10 cellular contexts compared by ENCODE assay signal in the genomic region with DNA sequence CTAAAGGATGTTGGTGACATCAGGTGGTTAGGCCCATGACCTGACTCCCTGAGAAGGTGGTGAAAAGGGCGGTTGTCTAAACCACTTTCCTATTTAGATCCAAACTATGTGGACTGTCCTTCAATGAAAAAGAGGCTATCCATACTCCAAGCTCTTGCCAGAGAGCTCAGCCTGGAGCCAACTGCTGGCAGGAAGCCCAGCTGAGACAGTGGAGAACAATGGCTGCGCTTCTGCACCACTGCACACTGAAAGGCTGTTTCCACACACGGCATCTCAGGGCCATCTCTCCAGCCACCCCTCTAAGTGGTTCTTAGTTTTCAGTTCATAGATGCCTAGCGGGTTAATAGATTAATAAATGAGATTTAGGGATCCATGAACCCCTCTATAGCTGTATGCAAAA.
DNase-seq lines count a peak whose midpoint lies in the region; TF ChIP-seq lines count a peak whose summit lies in the region.
"Had no signal": no experiment of that assay in that cellular context is flagged by ENCODE, and none has a peak within 500 bp of the region (broad histone marks: within the 10 kb centered on the region; RNA-seq: fewer than 3 reads in every experiment).

No MANE protein-coding gene starts in this region.

- no peak overlapping the region for H3K4me2 ChIP-seq in hepatocyte

- H4K20me1 ChIP-seq in hepatocyte (ENCODE audit: insufficient read depth, poor library complexity, severe bottlenecking), result no peaks in the 10 kb centered on the region

- H3K36me3 ChIP-seq in hepatocyte (replicated peaks; ENCODE audit: insufficient read depth, low read depth), result no peaks in the 10 kb centered on the region

- H3K9me3 ChIP-seq in hepatocyte (ENCODE audit: low read depth), result no peaks in the 10 kb centered on the region

- DNase-seq in COLO829 (ENCODE audit: low spot score) (peak; percentile 79), NCI-H2107 (lab: John Stamatoyannopoulos, UW) (peak; percentile 67), lung microvascular endothelial cell (ENCODE audit: low read depth in 2 of 2) (peak; percentile 70 to 88), dedifferentiated amniotic fluid mesenchymal stem cell (ENCODE audit: extremely low spot score) (no peak), hepatocyte (ENCODE audit: low spot score) (no peak), DMS114 treated with DMSO at 0.1 percent for 48 hours (lab: John Stamatoyannopoulos, UW; ENCODE audit: unreplicated experiment) (no peak), CD1c-positive myeloid dendritic cell (ENCODE audit: extremely low spot score) (no peak)
- DNase-seq: activated naive CD8-positive, alpha-beta T cell treated with anti-CD3 and anti-CD28 coated beads, Interleukin-2, amount 10 ng/mL, durations not matched to agents 7 days and 5 days; CD4-positive, CD25-positive, alpha-beta regulatory T cell had no signal

- TF ChIP-seq CTCF in hepatocyte (IDR thresholded peaks at IDR 0.05; ENCODE audit: poor library complexity), result no peak

- peak overlapping the region; percentile 70 for H3K27ac ChIP-seq in cingulate gyrus (ENCODE audit: low read depth, low read length)
- no peak overlapping the region for H3K27ac ChIP-seq in hepatocyte

- no peaks in the 10 kb centered on the region for H3K9me2 ChIP-seq in hepatocyte (replicated peaks; ENCODE audit: insufficient read depth)

- H3K27me3 ChIP-seq in hepatocyte, result no peaks in the 10 kb centered on the region

- H3K4me1 ChIP-seq in hepatocyte (ENCODE audit: insufficient read depth), result peaks cover 15% of the 10 kb centered on the region

- no peak overlapping the region for H3K4me3 ChIP-seq in hepatocyte

- no peak overlapping the region for H2AFZ ChIP-seq in hepatocyte

- H3K79me2 ChIP-seq in hepatocyte, result no peaks in the 10 kb centered on the region

- WGBS in hepatocyte (ENCODE audit: low lambda C conversion rate, missing lambda C conversion rate), result 92% methylated on average over 4 of the region's 4 CpGs

Comparison
In these comparisons a context has a peak if more than half of its experiments do, and no peak if none do; other contexts are left out.
1. DNase-seq: peak in COLO829 (single experiment), NCI-H2107 (single experiment) and lung microvascular endothelial cell (2 of 2); none in dedifferentiated amniotic fluid mesenchymal stem cell (single experiment), hepatocyte (single experiment), DMS114 treated with DMSO at 0.1 percent for 48 hours (single experiment) and CD1c-positive myeloid dendritic cell (single experiment).